Comparison of ENCODE assay signal across 11 cellular contexts in the genomic region with DNA sequence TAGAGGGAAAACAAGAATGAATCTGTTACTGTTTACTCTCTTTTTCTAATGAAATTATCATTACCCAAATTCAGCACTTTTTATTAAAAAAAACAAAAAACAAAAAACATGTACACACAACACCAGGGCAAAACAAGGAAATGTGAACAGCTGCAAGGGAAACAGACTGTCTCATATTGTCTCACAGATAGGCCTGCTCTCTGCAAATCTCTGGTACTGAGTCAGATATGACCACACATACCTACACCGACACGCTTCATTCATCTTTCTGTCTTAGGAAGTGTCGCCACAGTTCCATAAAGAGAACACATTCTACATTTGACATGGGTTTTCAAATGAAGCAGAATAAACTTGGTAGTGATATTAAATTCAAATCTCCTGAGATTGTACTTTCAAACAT.
DNase-seq lines count a peak whose midpoint lies in the region; ATAC-seq and TF ChIP-seq lines count a peak whose summit lies in the region.
"Had no signal": no experiment of that assay in that cellular context is flagged by ENCODE, and none has a peak within 500 bp of the region (broad histone marks: within the 10 kb centered on the region; RNA-seq: fewer than 3 reads in every experiment).

No MANE protein-coding gene starts in this region.

- H3K4me3 Mint-ChIP-seq in H9, result no peak overlapping the region
- H3K4me3 Mint-ChIP-seq: activated naive CD4-positive, alpha-beta T cell treated with anti-CD3 and anti-CD28 coated beads for 36 hours; neural crest cell had no signal

- no peak overlapping the region for H3K27ac ChIP-seq in foreskin keratinocyte
- H3K27ac ChIP-seq in H9 (ENCODE audit: insufficient read length, low read depth, low read length), result no peak overlapping the region

- H3K27me3 Mint-ChIP-seq in H9 (ENCODE audit: low read depth), result no peaks in the 10 kb centered on the region; the same call in 1 of the 2 replicates

- H3K4me2 ChIP-seq in H9 (ENCODE audit: insufficient read depth, insufficient read length, low read length), result no peak overlapping the region

- H3K36me3 Mint-ChIP-seq in H9 (ENCODE audit: insufficient read depth in 1 of 3, low read depth in 3 of 3), result peaks cover 3 to 5% (median 3%) of the 10 kb centered on the region in 3 experiments; a peak in 5 of 7 replicates

- no peak overlapping the region for H2BK5ac ChIP-seq in H9 (ENCODE audit: insufficient read length, low read length)

- H3K9me3 Mint-ChIP-seq in H9, result peaks cover 28 to 47% of the 10 kb centered on the region in 2 experiments
- H3K9me3 Mint-ChIP-seq: activated naive CD4-positive, alpha-beta T cell treated with anti-CD3 and anti-CD28 coated beads for 36 hours had no signal

- H3K79me1 ChIP-seq in H9 (ENCODE audit: insufficient read depth, low read depth, low read length, poor library complexity, severe bottlenecking), result no peaks in the 10 kb centered on the region

- no peak overlapping the region for H2BK12ac ChIP-seq in H9 (ENCODE audit: insufficient read length, low read depth, low read length)

- H2BK15ac ChIP-seq in H9 (ENCODE audit: low read depth, low read length), result no peak overlapping the region

- no peaks in the 10 kb centered on the region for H3K79me2 ChIP-seq in H9 (ENCODE audit: insufficient read depth, low read length)

- no peak overlapping the region for H4K91ac ChIP-seq in H9 (ENCODE audit: insufficient read length, low read depth, low read length)

- H3K14ac ChIP-seq in H9 (ENCODE audit: insufficient read depth, low read length), result no peak overlapping the region

- no peak overlapping the region for H2AFZ ChIP-seq in H9 (ENCODE audit: low read length)

- no peak overlapping the region for H2BK120ac ChIP-seq in H9 (ENCODE audit: low read depth, low read length, poor library complexity, severe bottlenecking)

- H3K9ac ChIP-seq in H9 (ENCODE audit: extremely low read depth, insufficient read length, low read length), result no peak overlapping the region

- no peak overlapping the region for H4K8ac ChIP-seq in H9 (replicated peaks; ENCODE audit: insufficient read length, low read depth, low read length)

- H3K4me1 Mint-ChIP-seq in H9, result peaks cover 4 to 5% of the 10 kb centered on the region in 2 experiments; a peak in 2 of 4 replicates

- no peaks in the 10 kb centered on the region for H4K20me1 ChIP-seq in H9 (ENCODE audit: control insufficient read depth, insufficient read depth, insufficient read length)

- WGBS in H9 (ENCODE audit: extremely low coverage, insufficient read length, low lambda C conversion rate), result no CpG with 5 or more reads among the region's 3 CpGs

- peak; percentile 97 for ATAC-seq in GM18519 (IDR thresholded peaks at IDR 0.05; ENCODE audit: low FRiP score, unreplicated experiment)
- ATAC-seq in GM21529 (IDR thresholded peaks at IDR 0.05; ENCODE audit: unreplicated experiment), result peak; percentile 97
- peak; percentile 100 for ATAC-seq in HG03432 (IDR thresholded peaks at IDR 0.05; ENCODE audit: unreplicated experiment)
- ATAC-seq in foreskin keratinocyte, result no peak
- ATAC-seq: SK-N-SH treated with all-trans-retinoic acid at 6 μM for 48 hours had no signal

- no peak overlapping the region for H3K4ac ChIP-seq in H9 (ENCODE audit: low read depth, low read length)

- H3T11ph ChIP-seq in H9 (ENCODE audit: low read length), result no peak overlapping the region

- H3K4me1 ChIP-seq in foreskin keratinocyte (no peaks in the 10 kb centered on the region), H9 (ENCODE audit: insufficient read depth, low read length) (no peaks in the 10 kb centered on the region)

- no peaks in the 10 kb centered on the region for H3K27me3 ChIP-seq in foreskin keratinocyte
- H3K27me3 ChIP-seq in H9 (ENCODE audit: insufficient read depth, low read length), result no peaks in the 10 kb centered on the region

- H3K18ac ChIP-seq in H9 (ENCODE audit: insufficient read length, low read depth, low read length), result no peak overlapping the region

- no peak overlapping the region for H3K23ac ChIP-seq in H9 (ENCODE audit: insufficient read length, low read depth, low read length)

- DNase-seq in foreskin keratinocyte (peak; percentile 2 to 24), H9 (no peak), hepatic stellate cell (ENCODE audit: low spot score) (no peak), DMS153 (lab: John Stamatoyannopoulos, UW) (no peak)
- no peak for DNase-seq in central memory CD4-positive, alpha-beta T cell
- DNase-seq: activated naive CD4-positive, alpha-beta T cell treated with anti-CD3 and anti-CD28 coated beads for 36 hours had no signal

- no peaks in the 10 kb centered on the region for H3K23me2 ChIP-seq in H9 (ENCODE audit: insufficient read length, low read depth, low read length, poor library complexity, severe bottlenecking)

- no peak overlapping the region for H2AK5ac ChIP-seq in H9 (ENCODE audit: insufficient read length, low read length)

- no peak overlapping the region for H3K27ac Mint-ChIP-seq in H9
- H3K27ac Mint-ChIP-seq: activated naive CD4-positive, alpha-beta T cell treated with anti-CD3 and anti-CD28 coated beads for 36 hours had no signal

- no peak overlapping the region for H3K56ac ChIP-seq in H9 (ENCODE audit: insufficient read length, low read depth, low read length)

- TF ChIP-seq CTCF in foreskin keratinocyte (conservative IDR thresholded peaks at IDR 0.05) (no peak), H9 (conservative IDR thresholded peaks at IDR 0.05) (no peak)

- H3K9me3 ChIP-seq in H9 (ENCODE audit: control insufficient read depth, low read depth, low read length), result no peaks in the 10 kb centered on the region

- no peak overlapping the region for H4K5ac ChIP-seq in H9 (ENCODE audit: insufficient read length, low read depth, low read length)

- H2BK20ac ChIP-seq in H9 (ENCODE audit: low read depth, low read length, poor library complexity, severe bottlenecking), result no peak overlapping the region

Comparison
In these comparisons a context has a peak if more than half of its experiments do, and no peak if none do; other contexts are left out.
1. DNase-seq: peak in foreskin keratinocyte (2 of 2); none in H9 (single experiment), central memory CD4-positive, alpha-beta T cell (single experiment), hepatic stellate cell (single experiment) and DMS153 (single experiment).